Comparison of ENCODE assay signal across 8 cellular contexts in genomic region chr10:130190065-130190736, GRCh38. TPM values are rescaled to one million over a fixed set of nuclear protein-coding genes. Genes with fewer than 3 reads are reported as not detected.
DNase-seq lines count a peak whose midpoint lies in the region; ATAC-seq and TF ChIP-seq lines count a peak whose summit lies in the region.

No MANE protein-coding gene starts in this region.

- H3K4me1 Mint-ChIP-seq in CD4-positive, alpha-beta memory T cell = peaks cover 2 to 11% (median 6%) of the 10 kb centered on the region in 4 donors
- no peaks in the 10 kb centered on the region for H3K4me1 Mint-ChIP-seq in activated T-cell treated with anti-CD3 and anti-CD28 coated beads, Interleukin-2, amount 50 U/mL, for 72 hours (ENCODE audit: low read depth)
- peaks cover 0 to 9% (median 7%) of the 10 kb centered on the region in 7 donors for H3K4me1 Mint-ChIP-seq in naive thymus-derived CD4-positive, alpha-beta T cell

- H3K4me1 ChIP-seq in CD4-positive, alpha-beta memory T cell (ENCODE audit: insufficient read depth, low read length) = no peaks in the 10 kb centered on the region
- no peaks in the 10 kb centered on the region for H3K4me1 ChIP-seq in OCI-LY7 (ENCODE audit: insufficient read depth, low read length, poor library complexity, severe bottlenecking)
- H3K4me1 ChIP-seq in naive thymus-derived CD4-positive, alpha-beta T cell (ENCODE audit: control insufficient read depth in 2 of 2, insufficient read depth in 2 of 2, low read length in 2 of 2) = no peaks in the 10 kb centered on the region

- TF ChIP-seq CTCF in OCI-LY7 (conservative IDR thresholded peaks at IDR 0.05; ENCODE audit: low read length) (peak; percentile 91), fibroblast of mammary gland (conservative IDR thresholded peaks at IDR 0.05; ENCODE audit: control insufficient read depth, insufficient read depth, low read depth, low read length) (peak; percentile 49)

- peaks cover 0 to 1% of the 10 kb centered on the region in 2 donors for H3K27me3 Mint-ChIP-seq in CD4-positive, alpha-beta memory T cell
- peaks cover 9% of the 10 kb centered on the region for H3K27me3 Mint-ChIP-seq in activated T-cell treated with anti-CD3 and anti-CD28 coated beads, Interleukin-2, amount 50 U/mL, for 72 hours (ENCODE audit: low read depth)
- peaks cover 6 to 21% (median 9%) of the 10 kb centered on the region in 5 donors for H3K27me3 Mint-ChIP-seq in naive thymus-derived CD4-positive, alpha-beta T cell

- POLR2A ChIA-PET in CD4-positive, alpha-beta memory T cell (lab: Charles Lee; ENCODE audit: partially characterized antibody) = interaction anchor here (1.4 kb wide), 1 partner anchor 80 kb away, joined by 7 read pairs; the partner anchor contains the start of gene C10orf143
- POLR2A ChIA-PET in OCI-LY7 (lab: Charles Lee) = interaction anchor here (0.6 kb wide), 1 partner anchor 23 kb away, joined by 4 read pairs; no protein-coding TSS in a partner anchor
- POLR2A ChIA-PET in naive thymus-derived CD4-positive, alpha-beta T cell (lab: Charles Lee) = interaction anchor here (0.8 kb wide), 1 partner anchor 725 kb away, joined by 3 read pairs; no protein-coding TSS in a partner anchor

- ATAC-seq in GM19397 (IDR thresholded peaks at IDR 0.05; ENCODE audit: unreplicated experiment) (peak; percentile 86), HG03520 (IDR thresholded peaks at IDR 0.05; ENCODE audit: unreplicated experiment) (peak; percentile 86)
- peak; percentile 83 to 84 for ATAC-seq in activated T-cell treated with anti-CD3 and anti-CD28 coated beads, Interleukin-2, amount 50 U/mL, for 72 hours (replicated peaks in 1 of 2)
- peak; percentile 99 for ATAC-seq in naive thymus-derived CD4-positive, alpha-beta T cell

- intact Hi-C loops in CD4-positive, alpha-beta memory T cell (cut with micrococcal nuclease) = loop anchor here (5.0 kb wide), 1 partner anchor 78 kb away; the partner anchor contains the start of gene C10orf143
- intact Hi-C loops in OCI-LY7 (cut with micrococcal nuclease; ENCODE audit: unreplicated experiment) = loop anchor here (5.0 kb wide), 1 partner anchor 1687 kb away; no protein-coding TSS in a partner anchor
- intact Hi-C loops in naive thymus-derived CD4-positive, alpha-beta T cell (cut with micrococcal nuclease) = loop anchor here (1.0 to 10.0 kb wide), 6 partner anchors 11 to 1952 kb away; no protein-coding TSS in a partner anchor

- DNase-seq in CD4-positive, alpha-beta memory T cell = peak; percentile 85 to 91 (median 86)
- DNase-seq in OCI-LY7 (ENCODE audit: low spot score) (peak; percentile 74), fibroblast of mammary gland (ENCODE audit: low read depth) (peak; percentile 80)
- peak; percentile 90 to 93 for DNase-seq in activated T-cell treated with anti-CD3 and anti-CD28 coated beads, Interleukin-2, amount 50 U/mL, for 72 hours
- DNase-seq in naive thymus-derived CD4-positive, alpha-beta T cell = peak; percentile 75 to 97 (median 88)
- DNase-seq in stimulated activated CD8-positive, alpha-beta memory T cell treated with anti-CD3 and anti-CD28 coated beads, Interleukin-7, amount 100 ng/mL, for 4 hours (ENCODE audit: low read depth in 2 of 2) = peak; percentile 66 to 73

- H2AFZ ChIP-seq in OCI-LY7 (ENCODE audit: low read length) = no peak overlapping the region

- H4K20me1 ChIP-seq in OCI-LY7 (ENCODE audit: insufficient read depth, low read length) = no peaks in the 10 kb centered on the region

- no peaks in the 10 kb centered on the region for H3K9me3 Mint-ChIP-seq in CD4-positive, alpha-beta memory T cell
- H3K9me3 Mint-ChIP-seq in activated T-cell treated with anti-CD3 and anti-CD28 coated beads, Interleukin-2, amount 50 U/mL, for 72 hours = no peaks in the 10 kb centered on the region
- H3K9me3 Mint-ChIP-seq in naive thymus-derived CD4-positive, alpha-beta T cell = no peaks in the 10 kb centered on the region

- CTCF ChIA-PET in CD4-positive, alpha-beta memory T cell (lab: Charles Lee; ENCODE audit: partially characterized antibody) = interaction anchor here (1.1 to 1.8 kb wide), 8 partner anchors 11 to 52 kb away, joined by 3 to 11 read pairs (median 4); no protein-coding TSS in a partner anchor
- CTCF ChIA-PET in OCI-LY7 (lab: Charles Lee; ENCODE audit: unreplicated experiment) = no interaction called here
- CTCF ChIA-PET in naive thymus-derived CD4-positive, alpha-beta T cell (lab: Charles Lee) = interaction anchor here (0.7 to 1.3 kb wide), 3 partner anchors 11 to 81 kb away, joined by 3 read pairs; no protein-coding TSS in a partner anchor

- no peak overlapping the region for H3K27ac Mint-ChIP-seq in CD4-positive, alpha-beta memory T cell
- H3K27ac Mint-ChIP-seq in activated T-cell treated with anti-CD3 and anti-CD28 coated beads, Interleukin-2, amount 50 U/mL, for 72 hours = no peak overlapping the region
- no peak overlapping the region for H3K27ac Mint-ChIP-seq in naive thymus-derived CD4-positive, alpha-beta T cell

- no TSS peak for BruUV-seq in OCI-LY7 (replicated peaks; lab: Mats Ljungman, UMichigan)

- H3K79me2 ChIP-seq in OCI-LY7 (ENCODE audit: insufficient read depth, low read depth, low read length) = no peaks in the 10 kb centered on the region

- H3K27ac ChIP-seq in CD4-positive, alpha-beta memory T cell (ENCODE audit: low read depth, low read length) = no peak overlapping the region
- H3K27ac ChIP-seq in OCI-LY7 (ENCODE audit: low read depth, low read length, poor library complexity, severe bottlenecking) = no peak overlapping the region
- H3K27ac ChIP-seq in naive thymus-derived CD4-positive, alpha-beta T cell (ENCODE audit: low read depth, low read length) = no peak overlapping the region

- H3K4me3 Mint-ChIP-seq in CD4-positive, alpha-beta memory T cell = no peak overlapping the region
- no peak overlapping the region for H3K4me3 Mint-ChIP-seq in activated T-cell treated with anti-CD3 and anti-CD28 coated beads, Interleukin-2, amount 50 U/mL, for 72 hours
- H3K4me3 Mint-ChIP-seq in naive thymus-derived CD4-positive, alpha-beta T cell = peak overlapping the region in 6 of 10 donors; percentile 12 to 65 (median 44)

- peak overlapping the region in 1 of 2 donors; percentile 41 for H3K4me3 ChIP-seq in CD4-positive, alpha-beta memory T cell (ENCODE audit: low read length in 2 of 2)
- H3K4me3 ChIP-seq in OCI-LY7 (ENCODE audit: low read depth, low read length, poor library complexity, severe bottlenecking) = no peak overlapping the region
- peak overlapping the region; percentile 41 for H3K4me3 ChIP-seq in fibroblast of mammary gland (ENCODE audit: control insufficient read depth, low read depth, low read length)
- H3K4me3 ChIP-seq in naive thymus-derived CD4-positive, alpha-beta T cell (ENCODE audit: low read length) = peak overlapping the region; percentile 51

- H3K36me3 Mint-ChIP-seq in CD4-positive, alpha-beta memory T cell = peaks cover 8 to 14% of the 10 kb centered on the region in 2 donors
- peaks cover 0 to 3% of the 10 kb centered on the region in 2 donors for H3K36me3 Mint-ChIP-seq in activated T-cell treated with anti-CD3 and anti-CD28 coated beads, Interleukin-2, amount 50 U/mL, for 72 hours (ENCODE audit: insufficient read depth in 2 of 2)
- H3K36me3 Mint-ChIP-seq in naive thymus-derived CD4-positive, alpha-beta T cell = peaks cover 0 to 10% (median 3%) of the 10 kb centered on the region in 5 donors

- H3K4me2 ChIP-seq in OCI-LY7 (ENCODE audit: low read length) = no peak overlapping the region

- no peaks in the 10 kb centered on the region for H3K27me3 ChIP-seq in CD4-positive, alpha-beta memory T cell (ENCODE audit: insufficient read depth, low read length)
- H3K27me3 ChIP-seq in naive thymus-derived CD4-positive, alpha-beta T cell (ENCODE audit: control insufficient read depth in 2 of 2, insufficient read depth in 2 of 2, low read length in 2 of 2) = no peaks in the 10 kb centered on the region

- no peaks in the 10 kb centered on the region for H3K9me3 ChIP-seq in CD4-positive, alpha-beta memory T cell (ENCODE audit: control insufficient read depth in 1 of 2, low read length in 2 of 2)
- no peaks in the 10 kb centered on the region for H3K9me3 ChIP-seq in OCI-LY7 (ENCODE audit: low read length)
- H3K9me3 ChIP-seq in naive thymus-derived CD4-positive, alpha-beta T cell (ENCODE audit: control insufficient read depth in 2 of 3, low read length in 3 of 3) = no peaks in the 10 kb centered on the region

- no peaks in the 10 kb centered on the region for H3K9me2 ChIP-seq in OCI-LY7 (ENCODE audit: insufficient read depth, low read length)

- peaks cover 2% of the 10 kb centered on the region for H3K36me3 ChIP-seq in CD4-positive, alpha-beta memory T cell (ENCODE audit: insufficient read depth, low read length)
- peaks cover 7% of the 10 kb centered on the region; the same call in 1 of the 2 replicates for H3K36me3 ChIP-seq in OCI-LY7 (ENCODE audit: insufficient read depth, low read length)
- peaks cover 0 to 7% (median 0%) of the 10 kb centered on the region in 3 experiments for H3K36me3 ChIP-seq in naive thymus-derived CD4-positive, alpha-beta T cell (ENCODE audit: control insufficient read depth in 2 of 3, insufficient read depth in 3 of 3, low read length in 3 of 3)

RNA-seq across cellular contexts. Expression of gene GLRX3, which starts 54.0 kb away (rescaled TPM):
- total RNA-seq in CD4-positive, alpha-beta memory T cell = 10 to 100 TPM; 39.3 to 41.8 TPM
- polyA plus RNA-seq in CD4-positive, alpha-beta memory T cell = 100 to 1,000 TPM in 1 of 2 donors, 10 to 100 TPM in 1; 77.9 to 116 TPM
- 60.4 and 83.2 TPM in 2 replicates for total RNA-seq in OCI-LY7 (2014; rRNA removed; shearing (Covaris generic))
- 110 and 117 TPM in 2 replicates for total RNA-seq in OCI-LY7 (2022)
- total RNA-seq in activated T-cell treated with anti-CD3 and anti-CD28 coated beads, Interleukin-2, amount 50 U/mL, for 72 hours = 10 to 100 TPM; 58.5 to 69.3 TPM
- total RNA-seq in naive thymus-derived CD4-positive, alpha-beta T cell = 10 to 100 TPM; 30.1 to 72.9 (median 37.0) TPM
- 10 to 100 TPM; 69.8 to 74.7 TPM for polyA plus RNA-seq in naive thymus-derived CD4-positive, alpha-beta T cell

Comparison
In these comparisons a context has a peak if more than half of its experiments do, and no peak if none do; other contexts are left out.
1. H3K4me3 Mint-ChIP-seq: peak in naive thymus-derived CD4-positive, alpha-beta T cell (6 of 10); none in CD4-positive, alpha-beta memory T cell (0 of 8) and activated T-cell treated with anti-CD3 and anti-CD28 coated beads, Interleukin-2, amount 50 U/mL, for 72 hours (0 of 2).
2. Peak in every context shown above with its lines, with median percentiles within 50 percentile points of each other: DNase-seq and ATAC-seq.